Comparison of ENCODE assay signal across 2 cellular contexts in genomic region chr1:22710688-22711024, GRCh38.
TF ChIP-seq lines count a peak whose summit lies in the region.

Gene EPHB2, plus strand, starts transcription at chr1:22710839. Its CDS starts 144 bp downstream, at chr1:22710983.

TF ChIP-seq in HEK293T, 16 proteins besides CTCF, POLR2A, EP300 and RAD21 (continued from another document):
- TF ChIP-seq PKNOX1 (IDR thresholded peaks at IDR 0.05) (no peak), FOXK2 (IDR thresholded peaks at IDR 0.05) (no peak), SUZ12 (IDR thresholded peaks at IDR 0.05) (no peak), NFRKB (IDR thresholded peaks at IDR 0.05) (no peak)

TF ChIP-seq in H1, 55 proteins besides CTCF, POLR2A, EP300 and RAD21 (continued from another document):
- TF ChIP-seq KDM5A (IDR thresholded peaks at IDR 0.05; ENCODE audit: low read length) (no peak), POLR2AphosphoS5 (IDR thresholded peaks at IDR 0.05; ENCODE audit: low read depth, low read length) (no peak), CREB1 (IDR thresholded peaks at IDR 0.05) (no peak), TAF7 (optimal IDR thresholded peaks at IDR 0.05; ENCODE audit: borderline replicate concordance, low read depth, low read length) (peak; percentile 69), SIN3A (conservative IDR thresholded peaks at IDR 0.05 in 1 of 2, IDR thresholded peaks at IDR 0.05 in 1 of 2; ENCODE audit: low read depth in 1 of 2, low read length in 2 of 2) (no peak), SRF (IDR thresholded peaks at IDR 0.05; ENCODE audit: low read depth, low read length) (no peak), YY1 (IDR thresholded peaks at IDR 0.05; ENCODE audit: low read depth, low read length) (no peak), EZH2 (IDR thresholded peaks at IDR 0.05; ENCODE audit: low read depth, low read length, severe bottlenecking) (no peak), ATF2 (IDR thresholded peaks at IDR 0.05; ENCODE audit: low read length) (no peak), CBX8 (IDR thresholded peaks at IDR 0.05; ENCODE audit: borderline replicate concordance, low read depth, low read length) (no peak), JUND (IDR thresholded peaks at IDR 0.05; ENCODE audit: low read length) (no peak), HDAC2 (IDR thresholded peaks at IDR 0.05; ENCODE audit: borderline replicate concordance in 1 of 2, low read depth in 2 of 2, low read length in 2 of 2) (no peak), TAF1 (IDR thresholded peaks at IDR 0.05; ENCODE audit: low read depth, low read length) (peak; percentile 91), CEBPB (IDR thresholded peaks at IDR 0.05; ENCODE audit: low read depth, low read length) (no peak)
